In genomic region chr4:42821230-42821629, GRCh38 we compare ENCODE assay signal across 11 cellular contexts.
"Had no signal": no experiment of that assay in that cellular context is flagged by ENCODE, and none has a peak within 500 bp of the region (broad histone marks: within the 10 kb centered on the region; RNA-seq: fewer than 3 reads in every experiment).

No MANE protein-coding gene starts in this region.

- H3K9me3 ChIP-seq: HAP-1 had no signal

- H3K4me1 ChIP-seq: HAP-1 had no signal

- H3K9ac ChIP-seq: GM23248 had no signal

- H3K36me3 ChIP-seq: HAP-1 had no signal

- FAIRE-seq: H1, H54 had no signal

- H3K4me3 ChIP-seq: GM23248, GM23338, HAP-1 had no signal

- H3K4me2 ChIP-seq: GM23338 had no signal

- DNase-seq: GM23248, GOT3, H7, H9, HCEC 1CT, HFFc6 had no signal

- ATAC-seq: GM23338, HCT116 had no signal

- H2AFZ ChIP-seq: GM23248, GM23338 had no signal

- H3K27ac ChIP-seq: GM23248 had no signal
